In genomic region chr12:111312708-111313107, GRCh38 we compare ENCODE assay signal across 25 cellular contexts.
"Had no signal": no experiment of that assay in that cellular context is flagged by ENCODE, and none has a peak within 500 bp of the region (broad histone marks: within the 10 kb centered on the region; RNA-seq: fewer than 3 reads in every experiment).

No MANE protein-coding gene starts in this region.

- H3K79me2 ChIP-seq: parathyroid adenoma had no signal

- H3K9ac ChIP-seq: parathyroid adenoma had no signal

- H3K27me3 ChIP-seq: right lobe of liver, upper lobe of right lung, vagina had no signal

- H3K9me3 ChIP-seq: esophagus muscularis mucosa, left ventricle myocardium inferior, lower lobe of right lung, psoas muscle, right lobe of liver, tibial artery, upper lobe of right lung, vagina had no signal

- H3K4me3 Mint-ChIP-seq: immature natural killer cell; nephron; stimulated activated memory B cell treated with anti-CD40 and anti-IgM and Interleukin-4, amounts not matched to agents 10 μg/mL and 1 μg/mL and 100 μg/mL, for 72 hours; stimulated activated naive CD8-positive, alpha-beta T cell treated with anti-CD3 and anti-CD28 coated beads, Interleukin-15, Interleukin-2, amounts not matched to agents 100 ng/mL and 50 ng/mL, for 24 hours had no signal

- ATAC-seq: left cardiac atrium; lower lobe of right lung; psoas muscle; stimulated activated memory B cell treated with anti-CD40 and anti-IgM and Interleukin-4, amounts not matched to agents 10 μg/mL and 1 μg/mL and 100 μg/mL, for 72 hours; upper lobe of right lung had no signal

- H3K27ac Mint-ChIP-seq: immature natural killer cell; naive B cell; nephron; stimulated activated memory B cell treated with anti-CD40 and anti-IgM and Interleukin-4, amounts not matched to agents 10 μg/mL and 1 μg/mL and 100 μg/mL, for 72 hours; stimulated activated naive CD8-positive, alpha-beta T cell treated with anti-CD3 and anti-CD28 coated beads, Interleukin-15, Interleukin-2, amounts not matched to agents 100 ng/mL and 50 ng/mL, for 24 hours had no signal

- H3K4me3 ChIP-seq: dorsolateral prefrontal cortex, esophagus muscularis mucosa, left ventricle myocardium inferior, lower lobe of right lung, psoas muscle, right lobe of liver, tibial artery, upper lobe of right lung, vagina had no signal

- H3K4me1 ChIP-seq: left ventricle myocardium inferior, lower lobe of right lung, parathyroid adenoma, psoas muscle, right lobe of liver, tibial artery, upper lobe of right lung, vagina had no signal

- H3K36me3 ChIP-seq: esophagus muscularis mucosa, left ventricle myocardium inferior, lower lobe of right lung, tibial artery, upper lobe of right lung, vagina had no signal

- H3K27ac ChIP-seq: dorsolateral prefrontal cortex, esophagus muscularis mucosa, left ventricle myocardium inferior, lower lobe of right lung, parathyroid adenoma, psoas muscle, right lobe of liver, tibial artery, upper lobe of right lung, vagina had no signal

- H3K36me3 Mint-ChIP-seq: immature natural killer cell; naive B cell; stimulated activated memory B cell treated with anti-CD40 and anti-IgM and Interleukin-4, amounts not matched to agents 10 μg/mL and 1 μg/mL and 100 μg/mL, for 72 hours had no signal

- H3K9me3 Mint-ChIP-seq: nephron; stimulated activated naive CD8-positive, alpha-beta T cell treated with anti-CD3 and anti-CD28 coated beads, Interleukin-15, Interleukin-2, amounts not matched to agents 100 ng/mL and 50 ng/mL, for 24 hours had no signal

- H3K4me1 Mint-ChIP-seq: nephron had no signal

- H2AFZ ChIP-seq: parathyroid adenoma had no signal

- DNase-seq: cortex of kidney; dorsolateral prefrontal cortex; effector CD8-positive, alpha-beta T cell; immature natural killer cell; left cardiac atrium; left ventricle myocardium inferior; lower lobe of right lung; mesenchymal stem cell; midbrain; naive B cell; occipital lobe; psoas muscle; retina; right lobe of liver; stimulated activated CD4-positive, alpha-beta T cell treated with anti-CD3 and anti-CD28 coated beads, Interleukin-15, amount 100 ng/mL, for 24 hours; stimulated activated CD4-positive, alpha-beta T cell treated with anti-CD3 and anti-CD28 coated beads, Interleukin-1b, Interleukin-23, amount 100 ng/mL, for 48 hours; stimulated activated CD4-positive, alpha-beta T cell treated with anti-CD3 and anti-CD28 coated beads, Interleukin-4, amount 100 ng/mL, for 24 hours; tibial artery; upper lobe of right lung had no signal
